1 cellular context compared by ENCODE assay signal in the genomic region with DNA sequence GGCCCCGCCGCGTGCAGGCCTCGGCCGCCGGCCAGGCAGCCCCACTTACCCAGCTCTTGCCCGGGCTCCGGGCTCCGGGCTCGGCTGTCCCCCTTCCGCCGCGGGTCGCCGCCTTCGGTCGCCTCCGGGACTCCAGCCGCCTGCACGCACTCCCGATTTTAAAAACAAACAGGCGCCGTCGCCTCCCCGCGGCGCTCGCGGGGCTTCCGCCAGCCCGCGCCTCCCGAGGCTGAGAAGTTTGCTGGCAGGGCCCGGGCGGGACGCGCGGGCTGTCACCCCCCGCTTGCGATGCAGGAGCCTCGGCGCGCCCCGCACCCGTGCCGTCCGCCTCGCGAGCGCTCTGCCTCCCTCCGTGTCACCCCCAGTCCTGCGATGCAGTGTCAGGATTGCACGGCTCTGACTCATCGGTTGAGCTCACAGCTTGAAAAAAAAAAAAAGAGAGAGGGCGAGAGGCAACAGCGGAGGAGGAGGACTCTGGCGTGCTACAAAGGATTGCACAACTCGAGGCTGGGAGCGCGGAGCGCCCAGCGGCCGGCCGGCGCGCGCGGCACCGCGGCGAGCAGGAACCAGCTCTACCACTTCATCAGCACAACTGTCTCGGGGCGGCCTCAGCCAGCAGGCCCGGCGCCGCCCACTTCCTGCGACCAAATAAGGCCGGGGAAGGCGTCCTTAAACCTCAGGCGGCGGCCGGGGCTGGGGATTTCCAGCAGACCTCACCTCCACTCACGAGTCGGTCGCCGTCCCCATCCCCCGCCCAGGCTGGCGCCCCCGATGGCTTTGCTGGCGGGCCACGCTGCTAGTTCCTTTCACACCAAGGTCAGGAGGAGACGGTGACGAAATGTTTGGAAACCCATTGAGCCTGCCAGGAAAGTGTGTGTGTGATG.
A peak's percentile ranks its signal among the peaks of the same experiment; 100 is the strongest.
TF ChIP-seq lines count a peak whose summit lies in the region.

No MANE protein-coding gene starts in this region.

TF ChIP-seq in HepG2, 621 proteins besides CTCF, POLR2A, EP300 and RAD21 (continued from another document and continues in another):
- TF ChIP-seq, protein P1, sequence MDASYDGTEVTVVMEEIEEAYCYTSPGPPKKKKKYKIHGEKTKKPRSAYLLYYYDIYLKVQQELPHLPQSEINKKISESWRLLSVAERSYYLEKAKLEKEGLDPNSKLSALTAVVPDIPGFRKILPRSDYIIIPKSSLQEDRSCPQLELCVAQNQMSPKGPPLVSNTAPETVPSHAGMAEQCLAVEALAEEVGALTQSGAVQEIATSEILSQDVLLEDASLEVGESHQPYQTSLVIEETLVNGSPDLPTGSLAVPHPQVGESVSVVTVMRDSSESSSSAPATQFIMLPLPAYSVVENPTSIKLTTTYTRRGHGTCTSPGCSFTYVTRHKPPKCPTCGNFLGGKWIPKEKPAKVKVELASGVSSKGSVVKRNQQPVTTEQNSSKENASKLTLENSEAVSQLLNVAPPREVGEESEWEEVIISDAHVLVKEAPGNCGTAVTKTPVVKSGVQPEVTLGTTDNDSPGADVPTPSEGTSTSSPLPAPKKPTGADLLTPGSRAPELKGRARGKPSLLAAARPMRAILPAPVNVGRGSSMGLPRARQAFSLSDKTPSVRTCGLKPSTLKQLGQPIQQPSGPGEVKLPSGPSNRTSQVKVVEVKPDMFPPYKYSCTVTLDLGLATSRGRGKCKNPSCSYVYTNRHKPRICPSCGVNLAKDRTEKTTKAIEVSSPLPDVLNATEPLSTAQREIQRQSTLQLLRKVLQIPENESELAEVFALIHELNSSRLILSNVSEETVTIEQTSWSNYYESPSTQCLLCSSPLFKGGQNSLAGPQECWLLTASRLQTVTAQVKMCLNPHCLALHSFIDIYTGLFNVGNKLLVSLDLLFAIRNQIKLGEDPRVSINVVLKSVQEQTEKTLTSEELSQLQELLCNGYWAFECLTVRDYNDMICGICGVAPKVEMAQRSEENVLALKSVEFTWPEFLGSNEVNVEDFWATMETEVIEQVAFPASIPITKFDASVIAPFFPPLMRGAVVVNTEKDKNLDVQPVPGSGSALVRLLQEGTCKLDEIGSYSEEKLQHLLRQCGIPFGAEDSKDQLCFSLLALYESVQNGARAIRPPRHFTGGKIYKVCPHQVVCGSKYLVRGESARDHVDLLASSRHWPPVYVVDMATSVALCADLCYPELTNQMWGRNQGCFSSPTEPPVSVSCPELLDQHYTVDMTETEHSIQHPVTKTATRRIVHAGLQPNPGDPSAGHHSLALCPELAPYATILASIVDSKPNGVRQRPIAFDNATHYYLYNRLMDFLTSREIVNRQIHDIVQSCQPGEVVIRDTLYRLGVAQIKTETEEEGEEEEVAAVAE (CRISPR knock-in tag; IDR thresholded peaks at IDR 0.05; ENCODE audit: borderline replicate concordance), result no peak
- TF ChIP-seq, protein P2, sequence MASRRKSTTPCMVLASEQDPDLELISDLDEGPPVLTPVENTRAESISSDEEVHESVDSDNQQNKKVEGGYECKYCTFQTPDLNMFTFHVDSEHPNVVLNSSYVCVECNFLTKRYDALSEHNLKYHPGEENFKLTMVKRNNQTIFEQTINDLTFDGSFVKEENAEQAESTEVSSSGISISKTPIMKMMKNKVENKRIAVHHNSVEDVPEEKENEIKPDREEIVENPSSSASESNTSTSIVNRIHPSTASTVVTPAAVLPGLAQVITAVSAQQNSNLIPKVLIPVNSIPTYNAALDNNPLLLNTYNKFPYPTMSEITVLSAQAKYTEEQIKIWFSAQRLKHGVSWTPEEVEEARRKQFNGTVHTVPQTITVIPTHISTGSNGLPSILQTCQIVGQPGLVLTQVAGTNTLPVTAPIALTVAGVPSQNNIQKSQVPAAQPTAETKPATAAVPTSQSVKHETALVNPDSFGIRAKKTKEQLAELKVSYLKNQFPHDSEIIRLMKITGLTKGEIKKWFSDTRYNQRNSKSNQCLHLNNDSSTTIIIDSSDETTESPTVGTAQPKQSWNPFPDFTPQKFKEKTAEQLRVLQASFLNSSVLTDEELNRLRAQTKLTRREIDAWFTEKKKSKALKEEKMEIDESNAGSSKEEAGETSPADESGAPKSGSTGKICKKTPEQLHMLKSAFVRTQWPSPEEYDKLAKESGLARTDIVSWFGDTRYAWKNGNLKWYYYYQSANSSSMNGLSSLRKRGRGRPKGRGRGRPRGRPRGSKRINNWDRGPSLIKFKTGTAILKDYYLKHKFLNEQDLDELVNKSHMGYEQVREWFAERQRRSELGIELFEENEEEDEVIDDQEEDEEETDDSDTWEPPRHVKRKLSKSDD (CRISPR knock-in tag; IDR thresholded peaks at IDR 0.05; ENCODE audit: low read depth), result peak; percentile 84
- TF ChIP-seq TARDBP (CRISPR knock-in tag; IDR thresholded peaks at IDR 0.05) (peak; percentile 57), ZNF260 (CRISPR knock-in tag; IDR thresholded peaks at IDR 0.05; ENCODE audit: borderline replicate concordance, low read depth) (no peak), MTA3 (CRISPR knock-in tag; IDR thresholded peaks at IDR 0.05) (no peak), CENPX (CRISPR knock-in tag; IDR thresholded peaks at IDR 0.05) (no peak), HDAC1 (CRISPR knock-in tag; IDR thresholded peaks at IDR 0.05) (peak; percentile 90), ZFX (CRISPR knock-in tag; IDR thresholded peaks at IDR 0.05; ENCODE audit: low read depth) (peak; percentile 76), NR2F1 (CRISPR knock-in tag; IDR thresholded peaks at IDR 0.05) (0 out of 4 replicates have a peak, but pooled peaks of 1 of the 2 experiments have one; percentile 15), ZNF251 (CRISPR knock-in tag; IDR thresholded peaks at IDR 0.05) (no peak), STAT5B (CRISPR knock-in tag; IDR thresholded peaks at IDR 0.05) (no peak), ZNF670 (CRISPR knock-in tag; IDR thresholded peaks at IDR 0.05; ENCODE audit: borderline replicate concordance) (peak; percentile 83; the same call in 1 of the 2 replicates), ZNF17 (CRISPR knock-in tag; IDR thresholded peaks at IDR 0.05) (no peak), ZFP37 (CRISPR knock-in tag; IDR thresholded peaks at IDR 0.05; ENCODE audit: borderline replicate concordance) (no peak; the same call in 1 of the 2 replicates), FOXK1 (CRISPR knock-in tag; IDR thresholded peaks at IDR 0.05; ENCODE audit: borderline replicate concordance, low read depth) (peak; percentile 60; the same call in 1 of the 2 replicates), NFIB (CRISPR knock-in tag; IDR thresholded peaks at IDR 0.05; ENCODE audit: borderline replicate concordance) (no peak), KLF16 (CRISPR knock-in tag; IDR thresholded peaks at IDR 0.05) (peak in 1 of 2 experiments; percentile 92; a peak in 1 of 4 replicates), ZC3H13 (CRISPR knock-in tag; IDR thresholded peaks at IDR 0.05) (peak; percentile 44; the same call in 1 of the 2 replicates), RBM39 (IDR thresholded peaks at IDR 0.05; ENCODE audit: low read depth, low read length, poor library complexity, severe bottlenecking) (peak; percentile 84), U2AF1 (optimal IDR thresholded peaks at IDR 0.05; ENCODE audit: low read depth, low read length) (peak; percentile 88), ZNF614 (CRISPR knock-in tag; IDR thresholded peaks at IDR 0.05; ENCODE audit: borderline replicate concordance) (peak; percentile 66; the same call in 1 of the 2 replicates), SOX6 (IDR thresholded peaks at IDR 0.05) (no peak), SOX6 (CRISPR knock-in tag; IDR thresholded peaks at IDR 0.05) (peak; percentile 86), ZNF761 (CRISPR knock-in tag; conservative IDR thresholded peaks at IDR 0.05) (peak; percentile 91), ZNF569 (CRISPR knock-in tag; IDR thresholded peaks at IDR 0.05; ENCODE audit: borderline replicate concordance) (no peak), PHF5A (CRISPR knock-in tag; IDR thresholded peaks at IDR 0.05; ENCODE audit: low read depth, unreplicated experiment) (no peak), YEATS2 (CRISPR knock-in tag; IDR thresholded peaks at IDR 0.05; ENCODE audit: borderline replicate concordance) (peak; percentile 48; the same call in 1 of the 2 replicates), BORCS8-MEF2B (CRISPR knock-in tag; IDR thresholded peaks at IDR 0.05) (0 out of 2 replicates have a peak, but pooled peaks have one; percentile 11), SMC3 (IDR thresholded peaks at IDR 0.05; ENCODE audit: low read length) (peak; percentile 36; the same call in 1 of the 2 replicates), FOXO1 (CRISPR knock-in tag; IDR thresholded peaks at IDR 0.05) (0 out of 2 replicates have a peak, but pooled peaks have one; percentile 20)
- TF ChIP-seq, protein P3, sequence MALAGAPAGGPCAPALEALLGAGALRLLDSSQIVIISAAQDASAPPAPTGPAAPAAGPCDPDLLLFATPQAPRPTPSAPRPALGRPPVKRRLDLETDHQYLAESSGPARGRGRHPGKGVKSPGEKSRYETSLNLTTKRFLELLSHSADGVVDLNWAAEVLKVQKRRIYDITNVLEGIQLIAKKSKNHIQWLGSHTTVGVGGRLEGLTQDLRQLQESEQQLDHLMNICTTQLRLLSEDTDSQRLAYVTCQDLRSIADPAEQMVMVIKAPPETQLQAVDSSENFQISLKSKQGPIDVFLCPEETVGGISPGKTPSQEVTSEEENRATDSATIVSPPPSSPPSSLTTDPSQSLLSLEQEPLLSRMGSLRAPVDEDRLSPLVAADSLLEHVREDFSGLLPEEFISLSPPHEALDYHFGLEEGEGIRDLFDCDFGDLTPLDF (CRISPR knock-in tag; IDR thresholded peaks at IDR 0.05), result peak; percentile 46; the same call in 1 of the 2 replicates
- TF ChIP-seq, protein P4, sequence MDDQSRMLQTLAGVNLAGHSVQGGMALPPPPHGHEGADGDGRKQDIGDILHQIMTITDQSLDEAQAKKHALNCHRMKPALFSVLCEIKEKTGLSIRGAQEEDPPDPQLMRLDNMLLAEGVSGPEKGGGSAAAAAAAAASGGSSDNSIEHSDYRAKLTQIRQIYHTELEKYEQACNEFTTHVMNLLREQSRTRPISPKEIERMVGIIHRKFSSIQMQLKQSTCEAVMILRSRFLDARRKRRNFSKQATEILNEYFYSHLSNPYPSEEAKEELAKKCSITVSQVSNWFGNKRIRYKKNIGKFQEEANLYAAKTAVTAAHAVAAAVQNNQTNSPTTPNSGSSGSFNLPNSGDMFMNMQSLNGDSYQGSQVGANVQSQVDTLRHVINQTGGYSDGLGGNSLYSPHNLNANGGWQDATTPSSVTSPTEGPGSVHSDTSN (CRISPR knock-in tag; IDR thresholded peaks at IDR 0.05; ENCODE audit: borderline replicate concordance), result no peak
- TF ChIP-seq, protein P5, sequence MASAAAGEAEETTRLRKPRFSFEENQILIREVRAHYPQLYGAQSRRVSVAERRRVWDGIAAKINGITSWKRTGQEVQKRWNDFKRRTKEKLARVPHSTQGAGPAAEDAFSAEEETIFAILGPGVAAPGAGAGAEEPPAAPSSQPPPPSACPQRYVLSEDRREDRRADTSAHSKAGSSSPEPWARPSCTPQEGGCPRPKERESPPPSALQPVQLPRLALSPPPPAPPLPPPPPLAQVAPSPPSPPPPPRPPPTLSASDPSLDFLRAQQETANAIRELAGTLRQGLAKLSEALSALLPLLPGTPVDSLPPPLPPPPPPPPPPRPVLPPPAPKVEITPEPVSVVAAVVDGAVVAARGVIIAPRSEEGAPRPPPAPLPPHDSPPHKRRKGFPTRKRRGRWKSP (CRISPR knock-in tag; IDR thresholded peaks at IDR 0.05), result peak; percentile 91
- TF ChIP-seq, protein P6, sequence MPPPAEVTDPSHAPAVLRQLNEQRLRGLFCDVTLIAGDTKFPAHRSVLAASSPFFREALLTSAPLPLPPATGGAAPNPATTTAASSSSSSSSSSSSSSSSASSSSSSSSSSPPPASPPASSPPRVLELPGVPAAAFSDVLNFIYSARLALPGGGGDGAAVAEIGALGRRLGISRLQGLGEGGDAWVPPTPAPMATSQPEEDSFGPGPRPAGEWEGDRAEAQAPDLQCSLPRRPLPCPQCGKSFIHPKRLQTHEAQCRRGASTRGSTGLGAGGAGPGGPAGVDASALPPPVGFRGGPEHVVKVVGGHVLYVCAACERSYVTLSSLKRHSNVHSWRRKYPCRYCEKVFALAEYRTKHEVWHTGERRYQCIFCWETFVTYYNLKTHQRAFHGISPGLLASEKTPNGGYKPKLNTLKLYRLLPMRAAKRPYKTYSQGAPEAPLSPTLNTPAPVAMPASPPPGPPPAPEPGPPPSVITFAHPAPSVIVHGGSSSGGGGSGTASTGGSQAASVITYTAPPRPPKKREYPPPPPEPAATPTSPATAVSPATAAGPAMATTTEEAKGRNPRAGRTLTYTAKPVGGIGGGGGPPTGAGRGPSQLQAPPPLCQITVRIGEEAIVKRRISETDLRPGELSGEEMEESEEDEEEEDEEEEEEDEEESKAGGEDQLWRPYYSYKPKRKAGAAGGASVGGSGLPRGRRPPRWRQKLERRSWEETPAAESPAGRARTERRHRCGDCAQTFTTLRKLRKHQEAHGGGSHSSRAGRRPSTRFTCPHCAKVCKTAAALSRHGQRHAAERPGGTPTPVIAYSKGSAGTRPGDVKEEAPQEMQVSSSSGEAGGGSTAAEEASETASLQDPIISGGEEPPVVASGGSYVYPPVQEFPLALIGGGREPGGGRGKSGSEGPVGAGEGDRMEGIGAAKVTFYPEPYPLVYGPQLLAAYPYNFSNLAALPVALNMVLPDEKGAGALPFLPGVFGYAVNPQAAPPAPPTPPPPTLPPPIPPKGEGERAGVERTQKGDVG (CRISPR knock-in tag; IDR thresholded peaks at IDR 0.05; ENCODE audit: borderline replicate concordance), result no peak
- TF ChIP-seq, protein P7, sequence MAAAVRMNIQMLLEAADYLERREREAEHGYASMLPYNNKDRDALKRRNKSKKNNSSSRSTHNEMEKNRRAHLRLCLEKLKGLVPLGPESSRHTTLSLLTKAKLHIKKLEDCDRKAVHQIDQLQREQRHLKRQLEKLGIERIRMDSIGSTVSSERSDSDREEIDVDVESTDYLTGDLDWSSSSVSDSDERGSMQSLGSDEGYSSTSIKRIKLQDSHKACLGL (CRISPR knock-in tag; IDR thresholded peaks at IDR 0.05), result no peak
- TF ChIP-seq, protein P8, sequence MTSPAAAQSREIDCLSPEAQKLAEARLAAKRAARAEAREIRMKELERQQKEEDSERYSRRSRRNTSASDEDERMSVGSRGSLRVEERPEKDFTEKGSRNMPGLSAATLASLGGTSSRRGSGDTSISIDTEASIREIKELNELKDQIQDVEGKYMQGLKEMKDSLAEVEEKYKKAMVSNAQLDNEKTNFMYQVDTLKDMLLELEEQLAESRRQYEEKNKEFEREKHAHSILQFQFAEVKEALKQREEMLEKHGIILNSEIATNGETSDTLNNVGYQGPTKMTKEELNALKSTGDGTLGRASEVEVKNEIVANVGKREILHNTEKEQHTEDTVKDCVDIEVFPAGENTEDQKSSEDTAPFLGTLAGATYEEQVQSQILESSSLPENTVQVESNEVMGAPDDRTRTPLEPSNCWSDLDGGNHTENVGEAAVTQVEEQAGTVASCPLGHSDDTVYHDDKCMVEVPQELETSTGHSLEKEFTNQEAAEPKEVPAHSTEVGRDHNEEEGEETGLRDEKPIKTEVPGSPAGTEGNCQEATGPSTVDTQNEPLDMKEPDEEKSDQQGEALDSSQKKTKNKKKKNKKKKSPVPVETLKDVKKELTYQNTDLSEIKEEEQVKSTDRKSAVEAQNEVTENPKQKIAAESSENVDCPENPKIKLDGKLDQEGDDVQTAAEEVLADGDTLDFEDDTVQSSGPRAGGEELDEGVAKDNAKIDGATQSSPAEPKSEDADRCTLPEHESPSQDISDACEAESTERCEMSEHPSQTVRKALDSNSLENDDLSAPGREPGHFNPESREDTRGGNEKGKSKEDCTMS (CRISPR knock-in tag; conservative IDR thresholded peaks at IDR 0.05), result no peak
- TF ChIP-seq, protein P9, sequence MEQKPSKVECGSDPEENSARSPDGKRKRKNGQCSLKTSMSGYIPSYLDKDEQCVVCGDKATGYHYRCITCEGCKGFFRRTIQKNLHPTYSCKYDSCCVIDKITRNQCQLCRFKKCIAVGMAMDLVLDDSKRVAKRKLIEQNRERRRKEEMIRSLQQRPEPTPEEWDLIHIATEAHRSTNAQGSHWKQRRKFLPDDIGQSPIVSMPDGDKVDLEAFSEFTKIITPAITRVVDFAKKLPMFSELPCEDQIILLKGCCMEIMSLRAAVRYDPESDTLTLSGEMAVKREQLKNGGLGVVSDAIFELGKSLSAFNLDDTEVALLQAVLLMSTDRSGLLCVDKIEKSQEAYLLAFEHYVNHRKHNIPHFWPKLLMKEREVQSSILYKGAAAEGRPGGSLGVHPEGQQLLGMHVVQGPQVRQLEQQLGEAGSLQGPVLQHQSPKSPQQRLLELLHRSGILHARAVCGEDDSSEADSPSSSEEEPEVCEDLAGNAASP (CRISPR knock-in tag; IDR thresholded peaks at IDR 0.05; ENCODE audit: borderline replicate concordance), result peak; percentile 39; the same call in 1 of the 2 replicates
